ENCODE assay signal across 19 cellular contexts in the genomic region with DNA sequence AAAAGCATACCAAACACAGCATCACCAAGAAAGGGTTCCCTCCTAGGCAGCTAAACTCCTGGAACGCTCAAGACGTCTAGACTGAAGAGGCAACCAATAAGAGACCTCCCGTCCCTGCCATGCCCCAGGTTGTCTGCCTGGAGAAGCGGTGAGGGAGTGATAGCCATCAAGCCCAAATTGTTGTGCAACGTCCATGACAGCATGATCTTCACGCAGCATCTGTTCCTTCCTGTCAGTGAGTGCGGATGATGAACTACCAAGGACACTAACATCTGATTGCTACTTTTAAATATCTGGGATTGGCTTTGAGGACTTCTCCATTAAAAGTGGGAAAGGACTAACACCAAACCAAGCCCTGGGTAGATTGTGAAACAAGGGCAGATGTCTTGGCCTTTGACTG.
"Had no signal": no experiment of that assay in that cellular context is flagged by ENCODE, and none has a peak within 500 bp of the region (broad histone marks: within the 10 kb centered on the region; RNA-seq: fewer than 3 reads in every experiment).

No MANE protein-coding gene starts in this region.

- H3K27me3 Mint-ChIP-seq: dendritic cell treated with granulocyte-macrophage colony-stimulating factor and Interleukin-4, amounts not matched to agents 40 ng/mL and 50 ng/mL, for 4 days; memory B cell had no signal

- H3K4me3 ChIP-seq: esophagus muscularis mucosa, gastrocnemius medialis, heart right ventricle, left ventricle myocardium inferior, lower lobe of right lung, neural progenitor cell, ovary, right atrium auricular region, smooth muscle cell had no signal

- H2AFZ ChIP-seq: neural progenitor cell had no signal

- H3K9me3 Mint-ChIP-seq: dendritic cell treated with granulocyte-macrophage colony-stimulating factor and Interleukin-4, amounts not matched to agents 40 ng/mL and 50 ng/mL, for 4 days; immature natural killer cell; memory B cell; neural progenitor cell had no signal

- H3K4me2 ChIP-seq: neural progenitor cell, smooth muscle cell had no signal

- H3K4me1 ChIP-seq: esophagus muscularis mucosa, gastrocnemius medialis, left ventricle myocardium inferior, lower lobe of right lung, neural progenitor cell, right atrium auricular region had no signal

- H3K4me1 Mint-ChIP-seq: immature natural killer cell, memory B cell, neural progenitor cell had no signal

- H3K27ac ChIP-seq: epithelial cell of prostate, esophagus muscularis mucosa, gastrocnemius medialis, heart right ventricle, left ventricle myocardium inferior, lower lobe of right lung, neural progenitor cell, ovary, right atrium auricular region had no signal

- H3K36me3 ChIP-seq: esophagus muscularis mucosa, gastrocnemius medialis, heart right ventricle, left ventricle myocardium inferior, lower lobe of right lung, neural progenitor cell, ovary, right atrium auricular region had no signal

- H3K27me3 ChIP-seq: esophagus muscularis mucosa, gastrocnemius medialis, heart right ventricle, neural progenitor cell, ovary, right atrium auricular region had no signal

- H3K36me3 Mint-ChIP-seq: immature natural killer cell; memory B cell; mesothelial cell of epicardium; natural killer cell treated with Interleukin-12 subunit alpha and Interleukin-12 subunit beta and Interleukin-15 and Interleukin-18, amount 100 ng/mL, for 72 hours; neural progenitor cell had no signal

- ATAC-seq: effector memory CD8-positive, alpha-beta T cell; gastrocnemius medialis; heart right ventricle; lower lobe of right lung; natural killer cell treated with Interleukin-12 subunit alpha and Interleukin-12 subunit beta and Interleukin-15 and Interleukin-18, amount 100 ng/mL, for 72 hours had no signal

- DNase-seq: effector memory CD8-positive, alpha-beta T cell; gastrocnemius medialis; heart right ventricle; immature natural killer cell; left ventricle myocardium inferior; lower lobe of right lung; nucleus accumbens; ovary; stimulated activated CD4-positive, alpha-beta T cell treated with anti-CD3 and anti-CD28 coated beads, Interleukin-2, amount 100 ng/mL, for 48 hours; stimulated activated naive CD4-positive, alpha-beta T cell treated with Interleukin-2 at 50 U/mL for 16 hours had no signal

- H3K27ac Mint-ChIP-seq: dendritic cell treated with granulocyte-macrophage colony-stimulating factor and Interleukin-4, amounts not matched to agents 40 ng/mL and 50 ng/mL, for 4 days; effector memory CD8-positive, alpha-beta T cell; immature natural killer cell; memory B cell; mesothelial cell of epicardium; natural killer cell treated with Interleukin-12 subunit alpha and Interleukin-12 subunit beta and Interleukin-15 and Interleukin-18, amount 100 ng/mL, for 72 hours; neural progenitor cell had no signal

- H3K4me3 Mint-ChIP-seq: dendritic cell treated with granulocyte-macrophage colony-stimulating factor and Interleukin-4, amounts not matched to agents 40 ng/mL and 50 ng/mL, for 4 days; effector memory CD8-positive, alpha-beta T cell; immature natural killer cell; memory B cell; mesothelial cell of epicardium; natural killer cell treated with Interleukin-12 subunit alpha and Interleukin-12 subunit beta and Interleukin-15 and Interleukin-18, amount 100 ng/mL, for 72 hours; neural progenitor cell had no signal
